Comparison of ENCODE assay signal across 21 cellular contexts in the genomic region with DNA sequence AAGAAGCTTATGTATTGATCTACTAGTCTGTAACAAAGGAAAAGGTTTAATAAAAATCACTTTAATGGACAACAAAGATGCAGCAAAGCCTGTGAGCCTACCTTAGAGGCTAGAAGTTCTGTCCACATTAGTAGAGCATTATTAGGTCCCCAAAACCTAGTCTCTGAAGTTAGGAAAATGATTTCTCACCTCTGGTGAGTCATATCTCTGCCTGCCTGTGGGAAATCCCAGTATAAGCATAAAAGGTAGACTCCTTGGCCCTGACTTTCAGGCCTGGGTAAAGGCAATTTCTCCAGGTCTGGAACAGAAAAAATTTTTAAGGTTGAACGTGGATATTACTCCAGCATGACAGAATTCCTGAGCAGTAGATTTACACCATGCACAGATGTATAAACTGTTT.
DNase-seq lines count a peak whose midpoint lies in the region; ATAC-seq, FAIRE-seq and TF ChIP-seq lines count a peak whose summit lies in the region.
"Had no signal": no experiment of that assay in that cellular context is flagged by ENCODE, and none has a peak within 500 bp of the region (broad histone marks: within the 10 kb centered on the region; RNA-seq: fewer than 3 reads in every experiment).

No MANE protein-coding gene starts in this region.

- no peak for TF ChIP-seq POLR2A in GM12891 (IDR thresholded peaks at IDR 0.05; ENCODE audit: low read depth, low read length)

- no peak for FAIRE-seq in GM12891 (lab: Jason Lieb, UNC)
- FAIRE-seq: HepG2 had no signal

- TF ChIP-seq CTCF in epithelial cell of esophagus (IDR thresholded peaks at IDR 0.05; ENCODE audit: insufficient read depth, low read depth, low read length, missing control alignments): no peak

- peak; percentile 42 for ATAC-seq in GM18867 (IDR thresholded peaks at IDR 0.05; ENCODE audit: unreplicated experiment)
- ATAC-seq in GM21423 (IDR thresholded peaks at IDR 0.05; ENCODE audit: unreplicated experiment): peak; percentile 40
- ATAC-seq in HG03175 (IDR thresholded peaks at IDR 0.05; ENCODE audit: unreplicated experiment): peak; percentile 35
- no peak for ATAC-seq in GM18861 (IDR thresholded peaks at IDR 0.05; ENCODE audit: unreplicated experiment)
- ATAC-seq: body of pancreas, Panc1, sciatic nerve had no signal

- no peak overlapping the region for H3K4me3 ChIP-seq in epithelial cell of esophagus (ENCODE audit: low read length)
- H3K4me3 ChIP-seq: body of pancreas, colonic mucosa, heart right ventricle, tibial nerve had no signal

- DNase-seq in epithelial cell of esophagus (ENCODE audit: low read depth) (peak; percentile 60), GM12891 (ENCODE audit: insufficient read length, low spot score) (no peak)
- DNase-seq in stimulated activated CD4-positive, alpha-beta T cell treated with anti-CD3 and anti-CD28 coated beads, Interleukin-12 subunit alpha, Interleukin-12 subunit beta, amount 100 ng/mL, for 4 hours: no peak
- DNase-seq: activated naive CD8-positive, alpha-beta T cell treated with anti-CD3 and anti-CD28 coated beads for 36 hours; body of pancreas; colonic mucosa; DMS79; heart right ventricle; NCI-H1436; NCI-H774; nucleus accumbens; stimulated activated naive CD4-positive, alpha-beta T cell treated with Interleukin-2 at 50 U/mL for 16 hours; T1000 had no signal

TF ChIP-seq in GM12891, 5 proteins besides CTCF, POLR2A, EP300 and RAD21:
- TF ChIP-seq SPI1 (IDR thresholded peaks at IDR 0.05; ENCODE audit: low read depth, low read length) (no peak), POLR2AphosphoS5 (IDR thresholded peaks at IDR 0.05; ENCODE audit: low read depth, low read length) (no peak), PAX5 (IDR thresholded peaks at IDR 0.05; ENCODE audit: insufficient read depth, low read length, severe bottlenecking) (no peak), POU2F2 (IDR thresholded peaks at IDR 0.05; ENCODE audit: low read depth, low read length) (no peak)
TF ChIP-seq in GM12891: peak in this region for 0.
